Comparison of ENCODE assay signal across 9 cellular contexts in the genomic region with DNA sequence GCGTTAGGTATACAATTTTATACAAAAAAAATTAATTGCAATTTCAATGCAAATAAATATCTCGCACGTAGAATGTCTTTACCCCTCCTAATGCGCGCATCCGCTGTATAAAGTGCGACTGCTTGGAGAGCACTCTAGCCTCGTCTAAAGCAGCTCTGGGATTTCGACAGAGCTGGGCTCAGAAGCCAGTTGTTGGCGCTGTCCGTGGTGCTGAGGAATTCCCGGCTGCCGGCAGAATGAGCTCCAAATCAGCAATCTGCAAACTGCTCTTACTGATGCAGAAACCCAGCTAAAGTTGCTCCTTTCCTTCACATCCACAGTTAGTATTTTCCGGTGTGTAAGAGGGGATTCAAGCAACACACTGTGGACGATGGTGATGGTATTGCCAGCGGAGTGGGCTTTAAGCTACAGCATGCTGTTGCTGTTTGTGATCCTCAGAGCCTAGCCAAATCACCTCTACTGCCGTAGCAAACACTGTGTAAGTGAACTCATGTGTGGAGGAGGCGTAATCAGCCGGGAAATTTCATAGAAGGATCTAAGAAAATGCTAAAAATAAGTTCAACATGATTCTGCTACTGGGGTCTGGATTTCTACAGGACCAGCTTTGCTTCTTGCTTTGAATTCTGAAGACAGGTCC. TPM values are rescaled to one million over a fixed set of nuclear protein-coding genes. Genes with fewer than 3 reads are reported as not detected.
DNase-seq lines count a peak whose midpoint lies in the region; ATAC-seq and TF ChIP-seq lines count a peak whose summit lies in the region.
"Had no signal": no experiment of that assay in that cellular context is flagged by ENCODE, and none has a peak within 500 bp of the region (broad histone marks: within the 10 kb centered on the region; RNA-seq: fewer than 3 reads in every experiment).

TSS of gene VWC2L (plus strand) at position 137 of the 637 bp plus-strand sequence. CDS start 3,140 bp downstream, outside the sequence.

- H2BK12ac ChIP-seq in H9 (ENCODE audit: insufficient read length, low read depth, low read length): no peak within 1 kb of the TSS

- TF ChIP-seq CTCF in H9 (conservative IDR thresholded peaks at IDR 0.05) (no peak), foreskin keratinocyte (conservative IDR thresholded peaks at IDR 0.05) (no peak), osteocyte (IDR thresholded peaks at IDR 0.05) (no peak)

- H2BK5ac ChIP-seq in H9 (ENCODE audit: insufficient read length, low read length): no peak within 1 kb of the TSS

- no peaks in the 10 kb centered on the region for H3K23me2 ChIP-seq in H9 (ENCODE audit: insufficient read length, low read depth, low read length, poor library complexity, severe bottlenecking)

- no peak within 1 kb of the TSS for H3K4me2 ChIP-seq in H9 (ENCODE audit: insufficient read depth, insufficient read length, low read length)

- no peak within 1 kb of the TSS for H3T11ph ChIP-seq in H9 (ENCODE audit: low read length)

- H3K27me3 ChIP-seq in H9 (ENCODE audit: insufficient read depth, low read length) (no peaks in the 10 kb centered on the region), foreskin keratinocyte (no peaks in the 10 kb centered on the region)

- no peaks in the 10 kb centered on the region for H3K4me1 ChIP-seq in H9 (ENCODE audit: insufficient read depth, low read length)
- no peaks in the 10 kb centered on the region for H3K4me1 ChIP-seq in foreskin keratinocyte

- no peak within 1 kb of the TSS for H3K56ac ChIP-seq in H9 (ENCODE audit: insufficient read length, low read depth, low read length)

- H3K27ac ChIP-seq in H9 (ENCODE audit: insufficient read length, low read depth, low read length): no peak within 1 kb of the TSS
- H3K27ac ChIP-seq in foreskin keratinocyte: no peak within 1 kb of the TSS

- H3K9ac ChIP-seq in H9 (ENCODE audit: extremely low read depth, insufficient read length, low read length): no peak within 1 kb of the TSS

- H2BK20ac ChIP-seq in H9 (ENCODE audit: low read depth, low read length, poor library complexity, severe bottlenecking): no peak within 1 kb of the TSS

- no peaks in the 10 kb centered on the region for H3K9me3 Mint-ChIP-seq in H9
- no peaks in the 10 kb centered on the region for H3K9me3 Mint-ChIP-seq in activated CD4-positive, alpha-beta memory T cell treated with anti-CD3 and anti-CD28 coated beads, Interleukin-2, amount 10 ng/mL, durations not matched to agents 7 days and 5 days
- H3K9me3 Mint-ChIP-seq in osteocyte (ENCODE audit: unreplicated experiment): no peaks in the 10 kb centered on the region

- no peaks in the 10 kb centered on the region for H3K79me2 ChIP-seq in H9 (ENCODE audit: insufficient read depth, low read length)

- H3K79me1 ChIP-seq in H9 (ENCODE audit: insufficient read depth, low read depth, low read length, poor library complexity, severe bottlenecking): no peaks in the 10 kb centered on the region

- H3K4me1 Mint-ChIP-seq in H9 (peaks cover 0 to 3% of the 10 kb centered on the region in 2 experiments; a peak in 1 of 4 replicates), osteocyte (ENCODE audit: unreplicated experiment) (peaks cover 6% of the 10 kb centered on the region)
- H3K4me1 Mint-ChIP-seq in activated CD4-positive, alpha-beta memory T cell treated with anti-CD3 and anti-CD28 coated beads, Interleukin-2, amount 10 ng/mL, durations not matched to agents 7 days and 5 days: no peaks in the 10 kb centered on the region
- H3K4me1 Mint-ChIP-seq: naive B cell had no signal

- no peak within 1 kb of the TSS for H2AFZ ChIP-seq in H9 (ENCODE audit: low read length)

- no peak within 1 kb of the TSS for H3K23ac ChIP-seq in H9 (ENCODE audit: insufficient read length, low read depth, low read length)

- no peaks in the 10 kb centered on the region for H3K9me3 ChIP-seq in H9 (ENCODE audit: control insufficient read depth, low read depth, low read length)

- H3K27ac Mint-ChIP-seq in H9 (0 out of 7 replicates have a peak within 1 kb of the TSS, but pooled peaks of 1 of the 3 experiments have one; percentile 22), osteocyte (ENCODE audit: unreplicated experiment) (no peak within 1 kb of the TSS)
- H3K27ac Mint-ChIP-seq in activated CD4-positive, alpha-beta memory T cell treated with anti-CD3 and anti-CD28 coated beads, Interleukin-2, amount 10 ng/mL, durations not matched to agents 7 days and 5 days: no peak within 1 kb of the TSS
- H3K27ac Mint-ChIP-seq: naive B cell had no signal

- no peak within 1 kb of the TSS for H3K4ac ChIP-seq in H9 (ENCODE audit: low read depth, low read length)

- no peak within 1 kb of the TSS for H2AK5ac ChIP-seq in H9 (ENCODE audit: insufficient read length, low read length)

- H3K18ac ChIP-seq in H9 (ENCODE audit: insufficient read length, low read depth, low read length): no peak within 1 kb of the TSS

- peaks cover 12% of the 10 kb centered on the region; the same call in 1 of the 2 replicates for H3K27me3 Mint-ChIP-seq in H9 (ENCODE audit: low read depth)
- no peaks in the 10 kb centered on the region for H3K27me3 Mint-ChIP-seq in activated CD4-positive, alpha-beta memory T cell treated with anti-CD3 and anti-CD28 coated beads, Interleukin-2, amount 10 ng/mL, durations not matched to agents 7 days and 5 days
- peaks cover 26% of the 10 kb centered on the region for H3K27me3 Mint-ChIP-seq in osteocyte (ENCODE audit: unreplicated experiment)

- DNase-seq in DMS153 treated with DMSO at 0.1 percent for 48 hours (lab: John Stamatoyannopoulos, UW; ENCODE audit: unreplicated experiment): peak; percentile 75
- DNase-seq in H9: peak; percentile 88
- DNase-seq in NCI-H2196 (lab: John Stamatoyannopoulos, UW; ENCODE audit: unreplicated experiment): peak; percentile 52
- DNase-seq in activated CD4-positive, alpha-beta memory T cell treated with anti-CD3 and anti-CD28 coated beads, Interleukin-2, amount 10 ng/mL, durations not matched to agents 7 days and 5 days: peak; percentile 35
- DNase-seq in foreskin keratinocyte: peak; percentile 41 to 66
- DNase-seq in osteocyte (ENCODE audit: extremely low spot score, unreplicated experiment): peak; percentile 92
- DNase-seq: naive B cell had no signal

- H3K4me3 Mint-ChIP-seq in H9 (peak within 1 kb of the TSS in 1 of 2 experiments; percentile 60; a peak in 2 of 5 replicates), osteocyte (ENCODE audit: unreplicated experiment) (no peak within 1 kb of the TSS)
- H3K4me3 Mint-ChIP-seq in activated CD4-positive, alpha-beta memory T cell treated with anti-CD3 and anti-CD28 coated beads, Interleukin-2, amount 10 ng/mL, durations not matched to agents 7 days and 5 days: no peak within 1 kb of the TSS

- no peak within 1 kb of the TSS for H4K5ac ChIP-seq in H9 (ENCODE audit: insufficient read length, low read depth, low read length)

- no CpG with 5 or more reads among the region's 19 CpGs for WGBS in H9 (ENCODE audit: extremely low coverage, insufficient read length, low lambda C conversion rate)

- H4K20me1 ChIP-seq in H9 (ENCODE audit: control insufficient read depth, insufficient read depth, insufficient read length): no peaks in the 10 kb centered on the region

- ATAC-seq in foreskin keratinocyte: peak; percentile 97
- no peak for ATAC-seq in HG03135 (IDR thresholded peaks at IDR 0.05; ENCODE audit: unreplicated experiment)
- ATAC-seq in GM21423 (IDR thresholded peaks at IDR 0.05; ENCODE audit: unreplicated experiment): no peak

- H3K14ac ChIP-seq in H9 (ENCODE audit: insufficient read depth, low read length): no peak within 1 kb of the TSS

- no peak within 1 kb of the TSS for H4K91ac ChIP-seq in H9 (ENCODE audit: insufficient read length, low read depth, low read length)

- POLR2A ChIA-PET in activated CD4-positive, alpha-beta memory T cell treated with anti-CD3 and anti-CD28 coated beads, Interleukin-2, amount 10 ng/mL, durations not matched to agents 7 days and 5 days (lab: Charles Lee): no interaction called here

- no peaks in the 10 kb centered on the region for H3K36me3 Mint-ChIP-seq in H9 (ENCODE audit: insufficient read depth in 1 of 3, low read depth in 3 of 3)
- H3K36me3 Mint-ChIP-seq in activated CD4-positive, alpha-beta memory T cell treated with anti-CD3 and anti-CD28 coated beads, Interleukin-2, amount 10 ng/mL, durations not matched to agents 7 days and 5 days (ENCODE audit: low read depth): no peaks in the 10 kb centered on the region
- H3K36me3 Mint-ChIP-seq in osteocyte (ENCODE audit: unreplicated experiment): no peaks in the 10 kb centered on the region
- H3K36me3 Mint-ChIP-seq: naive B cell had no signal

- H4K8ac ChIP-seq in H9 (replicated peaks; ENCODE audit: insufficient read length, low read depth, low read length): no peak within 1 kb of the TSS

- no peak within 1 kb of the TSS for H2BK120ac ChIP-seq in H9 (ENCODE audit: low read depth, low read length, poor library complexity, severe bottlenecking)

- H2BK15ac ChIP-seq in H9 (ENCODE audit: low read depth, low read length): no peak within 1 kb of the TSS

- CTCF ChIA-PET in activated CD4-positive, alpha-beta memory T cell treated with anti-CD3 and anti-CD28 coated beads, Interleukin-2, amount 10 ng/mL, durations not matched to agents 7 days and 5 days (lab: Charles Lee): no interaction called here

RNA-seq across cellular contexts. Expression of gene VWC2L, which starts in this region (rescaled TPM):
- total RNA-seq in H9 (2021): not detected in 2 replicates
- not detected for total RNA-seq in activated CD4-positive, alpha-beta memory T cell treated with anti-CD3 and anti-CD28 coated beads, Interleukin-2, amount 10 ng/mL, durations not matched to agents 7 days and 5 days
- not detected in 2 replicates for total RNA-seq in foreskin keratinocyte
- polyA plus RNA-seq in foreskin keratinocyte: not detected in 2 replicates
- total RNA-seq in osteocyte: not detected in 2 replicates

Comparison
In these comparisons a context has a peak if more than half of its experiments do, and no peak if none do; other contexts are left out.
1. Peak in DNase-seq in H9; RNA of the gene not detected or under 1 TPM.
2. Peak in DNase-seq in activated CD4-positive, alpha-beta memory T cell treated with anti-CD3 and anti-CD28 coated beads, Interleukin-2, amount 10 ng/mL, durations not matched to agents 7 days and 5 days; RNA of the gene not detected or under 1 TPM.
3. Peak in DNase-seq and ATAC-seq in foreskin keratinocyte; RNA of the gene not detected or under 1 TPM.
4. Peak in DNase-seq in osteocyte; RNA of the gene not detected or under 1 TPM.
5. DNase-seq: peak in every context shown above with its lines; median percentile 92 in osteocyte; 88 in H9; 75 in DMS153 treated with DMSO at 0.1 percent for 48 hours; 54 in foreskin keratinocyte; 52 in NCI-H2196; 35 in activated CD4-positive, alpha-beta memory T cell treated with anti-CD3 and anti-CD28 coated beads, Interleukin-2, amount 10 ng/mL, durations not matched to agents 7 days and 5 days.